In genomic region chr14:91417983-91418386, GRCh38 we compare ENCODE assay signal across 8 cellular contexts. TPM values are rescaled to one million over a fixed set of nuclear protein-coding genes. Genes with fewer than 3 reads are reported as not detected.
DNase-seq lines count a peak whose midpoint lies in the region; ATAC-seq, FAIRE-seq and TF ChIP-seq lines count a peak whose summit lies in the region.

No MANE protein-coding gene starts in this region.

- FAIRE-seq in keratinocyte (lab: Jason Lieb, UNC): no peak

- TF ChIP-seq POLR2A in Raji (IDR thresholded peaks at IDR 0.05; ENCODE audit: insufficient read depth, low read depth, low read length): peak; percentile 45; the same call in 1 of the 2 replicates

- H2AFZ ChIP-seq in DND-41 (ENCODE audit: low read depth, low read length) (peak overlapping the region; percentile 70), keratinocyte (ENCODE audit: control insufficient read depth, low read length) (peak overlapping the region; percentile 56)

- dilution Hi-C loops in keratinocyte (cut with MboI; ENCODE audit: extremely low pct_ligation_motif_present, low sequenced_read_pairs): no loop called here

- no peak for TF ChIP-seq CTCF in DND-41 (IDR thresholded peaks at IDR 0.05; ENCODE audit: borderline replicate concordance, extremely low read depth, low read length, poor library complexity, severe bottlenecking)
- no peak for TF ChIP-seq CTCF in astrocyte of the cerebellum (IDR thresholded peaks at IDR 0.05; ENCODE audit: low read depth, low read length, missing control alignments)
- no peak for TF ChIP-seq CTCF in keratinocyte (optimal IDR thresholded peaks at IDR 0.05 in 1 of 3, IDR thresholded peaks at IDR 0.05 in 1 of 3, conservative IDR thresholded peaks at IDR 0.05 in 1 of 3; ENCODE audit: extremely low read depth in 1 of 3, insufficient read depth in 2 of 3, low read length in 3 of 3)

- no peaks in the 10 kb centered on the region for H3K9me1 ChIP-seq in keratinocyte (ENCODE audit: control insufficient read depth, extremely low read depth, insufficient read depth, low read length)

- DNase-seq in DND-41 (peak; percentile 70), astrocyte of the cerebellum (ENCODE audit: low read depth) (no peak), keratinocyte (ENCODE audit: low read depth, low spot score) (no peak), COLO829 (ENCODE audit: low spot score) (no peak)
- peak; percentile 70 for DNase-seq in stimulated activated CD4-positive, alpha-beta T cell treated with anti-CD3 and anti-CD28 coated beads, Interleukin-4, amount 100 ng/mL, for 1 hour

- H3K4me2 ChIP-seq in DND-41 (ENCODE audit: insufficient read depth, low read length): peak overlapping the region; percentile 96
- peak overlapping the region; percentile 66 for H3K4me2 ChIP-seq in keratinocyte (ENCODE audit: control insufficient read depth, extremely low read depth, insufficient read depth, low read depth, low read length)

- H3K27me3 ChIP-seq in DND-41 (ENCODE audit: insufficient read depth, low read length, poor library complexity) (no peaks in the 10 kb centered on the region), keratinocyte (ENCODE audit: control insufficient read depth, extremely low read depth, insufficient read depth, low read length) (no peaks in the 10 kb centered on the region)

- H3K4me1 ChIP-seq in DND-41 (ENCODE audit: insufficient read depth, low read length) (peaks cover 58% of the 10 kb centered on the region), keratinocyte (ENCODE audit: control insufficient read depth, extremely low read depth, insufficient read depth, low read length) (peaks cover 22% of the 10 kb centered on the region)

- peak overlapping the region; percentile 73 for H3K27ac ChIP-seq in DND-41 (ENCODE audit: low read length)
- H3K27ac ChIP-seq in keratinocyte (ENCODE audit: control insufficient read depth, insufficient read depth, low read length): no peak overlapping the region

- in situ Hi-C loops in astrocyte of the cerebellum (cut with HindIII; ENCODE audit: low sequenced_read_pairs): no loop called here

- peak overlapping the region; percentile 24 to 95 for H3K4me3 ChIP-seq in DND-41 (ENCODE audit: low read depth in 1 of 2, low read length in 2 of 2)
- H3K4me3 ChIP-seq in astrocyte of the cerebellum (ENCODE audit: low read depth, low read length): peak overlapping the region; percentile 9
- peak overlapping the region in 2 of 3 experiments; percentile 51 to 54 for H3K4me3 ChIP-seq in keratinocyte (ENCODE audit: control insufficient read depth in 2 of 3, extremely low read depth in 1 of 3, insufficient read depth in 2 of 3, low read depth in 1 of 3, low read length in 3 of 3)

- peaks cover 23% of the 10 kb centered on the region for H4K20me1 ChIP-seq in DND-41 (ENCODE audit: insufficient read depth, low read length)
- no peaks in the 10 kb centered on the region for H4K20me1 ChIP-seq in keratinocyte (ENCODE audit: control insufficient read depth, extremely low read depth, insufficient read depth, low read length)

- H3K36me3 ChIP-seq in DND-41 (ENCODE audit: insufficient read depth, low read length): peaks cover 23% of the 10 kb centered on the region
- no peaks in the 10 kb centered on the region for H3K36me3 ChIP-seq in keratinocyte (ENCODE audit: control insufficient read depth in 2 of 2, extremely low read depth in 1 of 2, insufficient read depth in 2 of 2, low read length in 2 of 2)

- H3K9ac ChIP-seq in DND-41 (ENCODE audit: low read depth, low read length): peak overlapping the region; percentile 94
- H3K9ac ChIP-seq in keratinocyte (ENCODE audit: control insufficient read depth, extremely low read depth, insufficient read depth, low read length): peak overlapping the region; percentile 28

- H3K79me2 ChIP-seq in DND-41 (ENCODE audit: insufficient read depth, low read length) (peaks cover 41% of the 10 kb centered on the region), keratinocyte (ENCODE audit: control insufficient read depth, insufficient read depth, low read length) (no peaks in the 10 kb centered on the region)

- ATAC-seq in DND-41 (ENCODE audit: insufficient read depth, low read depth): peak; percentile 31
- peak; percentile 25 for ATAC-seq in GM19463 (IDR thresholded peaks at IDR 0.05; ENCODE audit: unreplicated experiment)
- peak; percentile 13 for ATAC-seq in HG03558 (IDR thresholded peaks at IDR 0.05; ENCODE audit: extremely low read depth, unreplicated experiment)

- no peaks in the 10 kb centered on the region for H3K9me3 ChIP-seq in DND-41 (ENCODE audit: insufficient read depth, low read length, severe bottlenecking)
- no peaks in the 10 kb centered on the region for H3K9me3 ChIP-seq in keratinocyte (ENCODE audit: control insufficient read depth, low read depth, low read length)

RNA-seq across cellular contexts. Expression of gene CCDC88C, which starts 0.4 kb away (rescaled TPM):
- 1.8 to 2.4 TPM (median 1.9 TPM) in 3 replicates for polyA plus RNA-seq in keratinocyte
- 5.0 TPM for polyA plus RNA-seq in keratinocyte (2011; ENCODE audit: low read depth)
- polyA plus RNA-seq in keratinocyte (2011; cell fraction: cytosol; rRNA removed): 1.3 and 1.6 TPM in 2 replicates
- 4.0 and 5.1 TPM in 2 replicates for polyA plus RNA-seq in keratinocyte (2011; cell fraction: nucleus; rRNA removed)
- polyA plus RNA-seq in keratinocyte (2012; ENCODE audit: low replicate concordance): 2.1 and 5.1 TPM in 2 replicates
- 4.0 to 5.5 TPM (median 4.1 TPM) in 3 replicates for polyA minus RNA-seq in keratinocyte
- polyA minus RNA-seq in keratinocyte (2011; cell fraction: cytosol; rRNA and poly(A)+ RNA removed): 4.2 TPM
- polyA minus RNA-seq in keratinocyte (2011; cell fraction: nucleus; rRNA and poly(A)+ RNA removed): 3.9 and 4.0 TPM in 2 replicates

Comparison
In these comparisons a context has a peak if more than half of its experiments do, and no peak if none do; other contexts are left out.
1. DNase-seq: peak in DND-41 (single experiment) and stimulated activated CD4-positive, alpha-beta T cell treated with anti-CD3 and anti-CD28 coated beads, Interleukin-4, amount 100 ng/mL, for 1 hour (single experiment); none in astrocyte of the cerebellum (single experiment), keratinocyte (single experiment) and COLO829 (single experiment).
2. H3K4me3 ChIP-seq: peak in every context shown above with its lines; median percentile 60 in DND-41; 52 in keratinocyte; 9 in astrocyte of the cerebellum.
3. Peak in every context shown above with its lines, with median percentiles within 50 percentile points of each other: ATAC-seq.